ENCODE assay signal across 18 cellular contexts in genomic region chr5:165232187-165232586, GRCh38.
DNase-seq lines count a peak whose midpoint lies in the region; ATAC-seq, FAIRE-seq and TF ChIP-seq lines count a peak whose summit lies in the region.
"Had no signal": no experiment of that assay in that cellular context is flagged by ENCODE, and none has a peak within 500 bp of the region (broad histone marks: within the 10 kb centered on the region; RNA-seq: fewer than 3 reads in every experiment).

No MANE protein-coding gene starts in this region.

- no peaks in the 10 kb centered on the region for H3K27me3 Mint-ChIP-seq in mesothelial cell of epicardium (ENCODE audit: low read depth)
- H3K27me3 Mint-ChIP-seq: B cell; CD4-positive, alpha-beta T cell; IgD-negative memory B cell had no signal

- H3K9me3 ChIP-seq in HUES6 (ENCODE audit: control insufficient read depth, insufficient read depth, low read depth, low read length) (peaks cover 25% of the 10 kb centered on the region), endocrine pancreas (ENCODE audit: control insufficient read depth, low read length) (no peaks in the 10 kb centered on the region), neuronal stem cell (replicated peaks in 1 of 2; ENCODE audit: control insufficient read depth in 2 of 2, insufficient read depth in 1 of 2, low read depth in 1 of 2, low read length in 2 of 2) (peaks cover 0 to 5% of the 10 kb centered on the region in 2 donors), pancreas (no peaks in the 10 kb centered on the region), left ventricle myocardium inferior (replicated peaks) (peaks cover 11% of the 10 kb centered on the region)

- ATAC-seq in pancreas (no peak), left colon (no peak)
- ATAC-seq: HCT116 had no signal

- H3K9ac ChIP-seq in HUES6 (ENCODE audit: low read length) = peak overlapping the region; percentile 17
- H3K9ac ChIP-seq in endocrine pancreas (ENCODE audit: control insufficient read depth, insufficient read depth, low read length) = no peak overlapping the region
- no peak overlapping the region for H3K9ac ChIP-seq in neuronal stem cell (ENCODE audit: low read depth, low read length, poor library complexity)

- peaks cover 28% of the 10 kb centered on the region for H3K4me1 Mint-ChIP-seq in mesothelial cell of epicardium
- H3K4me1 Mint-ChIP-seq: B cell, IgD-negative memory B cell had no signal

- H2BK12ac ChIP-seq in neuronal stem cell (ENCODE audit: low read length) = no peak overlapping the region

- H3K36me3 ChIP-seq in HUES6 (ENCODE audit: control insufficient read depth, insufficient read depth, low read length) (peaks cover 2% of the 10 kb centered on the region; the same call in 1 of the 2 replicates), endocrine pancreas (ENCODE audit: control insufficient read depth, insufficient read depth, low read length) (no peaks in the 10 kb centered on the region), neuronal stem cell (replicated peaks in 1 of 2; ENCODE audit: control insufficient read depth in 2 of 2, insufficient read depth in 2 of 2, low read length in 2 of 2) (no peaks in the 10 kb centered on the region), pancreas (no peaks in the 10 kb centered on the region), left ventricle myocardium inferior (no peaks in the 10 kb centered on the region)

- TF ChIP-seq CTCF in mesothelial cell of epicardium (IDR thresholded peaks at IDR 0.05; ENCODE audit: unreplicated experiment) (no peak), pancreas (IDR thresholded peaks at IDR 0.05) (no peak), left ventricle myocardium inferior (IDR thresholded peaks at IDR 0.05; ENCODE audit: borderline replicate concordance) (no peak)

- H2AFZ ChIP-seq in neuronal stem cell (ENCODE audit: low read length) = peak overlapping the region; percentile 81

- peaks cover 10% of the 10 kb centered on the region for H3K9me3 Mint-ChIP-seq in mesothelial cell of epicardium

- no CpG with 5 or more reads among the region's 1 CpG for WGBS in neuronal stem cell (ENCODE audit: extremely low coverage in 2 of 2, insufficient read length in 2 of 2, insufficient replicate concordance in 1 of 2), 2 donors
- 84 to 87% methylated on average over 1 of the region's 1 CpG for WGBS in pancreas, 2 donors

- H3K4me1 ChIP-seq in HUES6 (ENCODE audit: control insufficient read depth, insufficient read depth, low read length) (peaks cover 21% of the 10 kb centered on the region), endocrine pancreas (ENCODE audit: control insufficient read depth, insufficient read depth, low read length) (peaks cover 18% of the 10 kb centered on the region), neuronal stem cell (ENCODE audit: control insufficient read depth in 2 of 2, insufficient read depth in 1 of 2, low read depth in 1 of 2, low read length in 2 of 2) (peaks cover 0 to 11% of the 10 kb centered on the region in 2 donors), pancreas (no peaks in the 10 kb centered on the region), left ventricle myocardium inferior (no peaks in the 10 kb centered on the region)

- H4K8ac ChIP-seq in neuronal stem cell (ENCODE audit: low read depth, low read length) = no peak overlapping the region

- H3K18ac ChIP-seq in neuronal stem cell (ENCODE audit: low read length) = no peak overlapping the region

- no peak overlapping the region for H2AK5ac ChIP-seq in neuronal stem cell (ENCODE audit: low read depth, low read length)

- H2BK120ac ChIP-seq in neuronal stem cell (ENCODE audit: low read depth, low read length) = no peak overlapping the region

- intact Hi-C loops in pancreas (cut with DNase I) = no loop called here
- intact Hi-C loops in left ventricle myocardium inferior (cut with micrococcal nuclease) = no loop called here
- intact Hi-C loops in left colon (cut with DNase I, micrococcal nuclease) = no loop called here

- no peak overlapping the region; the same call in 1 of the 2 replicates for H3K4me3 ChIP-seq in HUES6 (ENCODE audit: low read depth, low read length)
- H3K4me3 ChIP-seq in endocrine pancreas (ENCODE audit: control insufficient read depth, insufficient read depth, low read length) = peak overlapping the region; percentile 34
- no peak overlapping the region for H3K4me3 ChIP-seq in neuronal stem cell (ENCODE audit: low read length in 2 of 2)
- no peak overlapping the region for H3K4me3 ChIP-seq in pancreas
- H3K4me3 ChIP-seq in left ventricle myocardium inferior = no peak overlapping the region

- H3K27me3 ChIP-seq in HUES6 (ENCODE audit: control insufficient read depth, insufficient read depth, low read length) (no peaks in the 10 kb centered on the region), endocrine pancreas (ENCODE audit: control insufficient read depth, insufficient read depth, low read length) (no peaks in the 10 kb centered on the region), neuronal stem cell (ENCODE audit: control insufficient read depth in 3 of 3, insufficient read depth in 3 of 3, low read depth in 1 of 3, low read length in 3 of 3) (no peaks in the 10 kb centered on the region), pancreas (no peaks in the 10 kb centered on the region), left ventricle myocardium inferior (ENCODE audit: low read depth) (no peaks in the 10 kb centered on the region)

- no peak overlapping the region for H3K14ac ChIP-seq in neuronal stem cell (ENCODE audit: low read length)

- no peaks in the 10 kb centered on the region for H3K79me1 ChIP-seq in neuronal stem cell (ENCODE audit: low read depth, low read length)

- H2BK5ac ChIP-seq in neuronal stem cell (ENCODE audit: low read length) = no peak overlapping the region

- no peak overlapping the region for H3K4me2 ChIP-seq in neuronal stem cell (ENCODE audit: insufficient read depth, low read length, poor library complexity, severe bottlenecking)

- no peak overlapping the region for H3K4me3 Mint-ChIP-seq in mesothelial cell of epicardium
- H3K4me3 Mint-ChIP-seq: B cell; CD4-positive, alpha-beta T cell had no signal

- peaks cover 7% of the 10 kb centered on the region for H3K36me3 Mint-ChIP-seq in mesothelial cell of epicardium
- H3K36me3 Mint-ChIP-seq: IgD-negative memory B cell had no signal

- no peak overlapping the region for H3K23ac ChIP-seq in neuronal stem cell (ENCODE audit: low read depth, low read length, poor library complexity)

- H4K91ac ChIP-seq in neuronal stem cell (ENCODE audit: low read depth, low read length, poor library complexity) = no peak overlapping the region

- H2BK15ac ChIP-seq in neuronal stem cell (ENCODE audit: low read length) = no peak overlapping the region

- peak overlapping the region; percentile 86 for H3K27ac ChIP-seq in HUES6 (ENCODE audit: low read depth, low read length)
- H3K27ac ChIP-seq in neuronal stem cell (replicated peaks; ENCODE audit: low read length) = no peak overlapping the region
- H3K27ac ChIP-seq in pancreas = no peak overlapping the region
- H3K27ac ChIP-seq in left ventricle myocardium inferior (replicated peaks) = no peak overlapping the region
- H3K27ac ChIP-seq: HL-60 had no signal

- FAIRE-seq in pancreas (lab: Jason Lieb, UNC) = no peak
- FAIRE-seq: A204.1 had no signal

- no peak overlapping the region for H3K4ac ChIP-seq in neuronal stem cell (ENCODE audit: low read length)

- H3K27ac Mint-ChIP-seq in mesothelial cell of epicardium = peak overlapping the region; percentile 65
- H3K27ac Mint-ChIP-seq: B cell; CD4-positive, alpha-beta T cell; IgD-negative memory B cell had no signal

- no peak for DNase-seq in mesothelial cell of epicardium (ENCODE audit: low spot score in 2 of 2, unreplicated experiment in 2 of 2)
- DNase-seq in neuronal stem cell (ENCODE audit: low spot score) = no peak
- DNase-seq in pancreas = no peak
- no peak for DNase-seq in left ventricle myocardium inferior
- no peak for DNase-seq in anterior cingulate cortex (lab: John Stamatoyannopoulos, UW)
- DNase-seq in left colon = no peak
- DNase-seq: C1 segment of cervical spinal cord; Calu3; CD4-positive, alpha-beta T cell; DMS 273 treated with DMSO at 0.1 percent for 48 hours; GOT3 had no signal
